Comparison of ENCODE assay signal across 9 cellular contexts in genomic region chr5:143400541-143401252, GRCh38. TPM values are rescaled to one million over a fixed set of nuclear protein-coding genes. Genes with fewer than 3 reads are reported as not detected.
A peak's percentile ranks its signal among the peaks of the same experiment; 100 is the strongest.
DNase-seq lines count a peak whose midpoint lies in the region; ATAC-seq, FAIRE-seq and TF ChIP-seq lines count a peak whose summit lies in the region.
"Had no signal": no experiment of that assay in that cellular context is flagged by ENCODE, and none has a peak within 500 bp of the region (broad histone marks: within the 10 kb centered on the region; RNA-seq: fewer than 3 reads in every experiment).

No MANE protein-coding gene starts in this region.

- H3K79me1 ChIP-seq in IMR-90 (ENCODE audit: low read depth in 1 of 2, low read length in 2 of 2): peaks cover 0 to 24% of the 10 kb centered on the region in 2 experiments; a peak in 2 of 4 replicates

- H3K18ac ChIP-seq in IMR-90 (ENCODE audit: low read depth, low read length): peak overlapping the region; percentile 73

- peaks cover 9% of the 10 kb centered on the region for H3K36me3 ChIP-seq in IMR-90 (ENCODE audit: control insufficient read depth, insufficient read depth, low read length)
- peaks cover 6 to 8% of the 10 kb centered on the region in 2 donors for H3K36me3 ChIP-seq in mucosa of rectum (ENCODE audit: control insufficient read depth in 2 of 2, insufficient read depth in 2 of 2, low read length in 2 of 2)

- CTCF ChIA-PET in IMR-90 (lab: Yijun Ruan, JAX): interaction anchor here (1.6 kb wide), 1 partner anchor 334 kb away, joined by 7 read pairs; no protein-coding TSS in a partner anchor

- peak overlapping the region; percentile 91 for H3K4me3 ChIP-seq in AG10803 (ENCODE audit: low read length)
- H3K4me3 ChIP-seq in IMR-90 (ENCODE audit: insufficient read depth, low read depth, low read length): peak overlapping the region; percentile 97
- peak overlapping the region; percentile 52 to 89 for H3K4me3 ChIP-seq in mucosa of rectum (ENCODE audit: low read length in 2 of 2)

- dilution Hi-C loops in IMR-90 (cut with HindIII; ENCODE audit: low sequenced_read_pairs, unreplicated experiment): no loop called here

- no peaks in the 10 kb centered on the region for H3K9me3 ChIP-seq in IMR-90 (ENCODE audit: control insufficient read depth, insufficient read depth, low read length)
- H3K9me3 ChIP-seq in mucosa of rectum (ENCODE audit: control insufficient read depth in 2 of 2, low read length in 2 of 2): no peaks in the 10 kb centered on the region

- H3K4me2 ChIP-seq in IMR-90 (ENCODE audit: low read depth, low read length): peak overlapping the region; percentile 97

- H3K36me3 Mint-ChIP-seq in brain: peaks cover 20% of the 10 kb centered on the region

- peak overlapping the region; percentile 13; the same call in 1 of the 2 replicates for H2AK5ac ChIP-seq in IMR-90 (ENCODE audit: low read depth, low read length)

- WGBS in IMR-90 (ENCODE audit: extremely low coverage in 2 of 2, insufficient read length in 1 of 2), 2 experiments: 40% methylated on average over 1 of the region's 10 CpGs; no CpG with 5 or more reads in 1 of the 2 experiments

- POLR2A ChIA-PET in IMR-90 (lab: Charles Lee; ENCODE audit: unreplicated experiment): no interaction called here

- no TSS peak for BruUV-seq in IMR-90 (replicated peaks; lab: Mats Ljungman, UMichigan)

- TF ChIP-seq POLR2A in IMR-90 (IDR thresholded peaks at IDR 0.05; ENCODE audit: low read depth, low read length): peak; percentile 66

- H3K56ac ChIP-seq in IMR-90 (ENCODE audit: extremely low read depth, insufficient read depth, low read length): peak overlapping the region; percentile 20; the same call in 1 of the 2 replicates

- H2AFZ ChIP-seq in IMR-90 (replicated peaks; ENCODE audit: low read length, poor library complexity): peak overlapping the region; percentile 9

- peak overlapping the region; percentile 63 for H3K9ac ChIP-seq in IMR-90 (ENCODE audit: low read depth, low read length)
- peak overlapping the region in 1 of 2 donors; percentile 5 for H3K9ac ChIP-seq in mucosa of rectum (ENCODE audit: low read depth in 1 of 2, low read length in 2 of 2)

- intact Hi-C loops in IMR-90 (cut with micrococcal nuclease): loop anchor here (1.0 to 5.0 kb wide), 8 partner anchors 88 to 398 kb away; no protein-coding TSS in a partner anchor

- TF ChIP-seq CTCF in AG10803 (conservative IDR thresholded peaks at IDR 0.05; ENCODE audit: low read length) (no peak), IMR-90 (conservative IDR thresholded peaks at IDR 0.05; ENCODE audit: low read depth, low read length) (no peak), brain (conservative IDR thresholded peaks at IDR 0.05) (no peak)

- ATAC-seq in IMR-90 (ENCODE audit: low read depth) (no peak), GM18867 (IDR thresholded peaks at IDR 0.05; ENCODE audit: unreplicated experiment) (no peak), HG03354 (IDR thresholded peaks at IDR 0.05; ENCODE audit: poor library complexity, severe bottlenecking, unreplicated experiment) (no peak)

- H3K27me3 ChIP-seq in IMR-90 (ENCODE audit: control insufficient read depth, insufficient read depth, low read length) (no peaks in the 10 kb centered on the region), mucosa of rectum (ENCODE audit: control insufficient read depth in 2 of 2, insufficient read depth in 2 of 2, low read length in 2 of 2) (peaks cover 0 to 4% of the 10 kb centered on the region in 2 donors)

- H4K91ac ChIP-seq in IMR-90 (ENCODE audit: insufficient read depth, low read depth, low read length): peak overlapping the region; percentile 25; the same call in 1 of the 2 replicates

- H4K5ac ChIP-seq in IMR-90 (ENCODE audit: low read depth, low read length): peak overlapping the region; percentile 49; the same call in 1 of the 2 replicates

- H3K27ac Mint-ChIP-seq in brain: peak overlapping the region in 3 of 5 experiments; percentile 5 to 88 (median 12)

- H3K14ac ChIP-seq in IMR-90 (replicated peaks; ENCODE audit: low read depth, low read length): peak overlapping the region; percentile 65

- peaks cover 43% of the 10 kb centered on the region; the same call in 1 of the 2 replicates for H4K20me1 ChIP-seq in IMR-90 (ENCODE audit: insufficient read depth, low read length)

- H2BK120ac ChIP-seq in IMR-90 (ENCODE audit: low read depth, low read length): peak overlapping the region; percentile 37

- H3K4ac ChIP-seq in IMR-90 (ENCODE audit: low read depth, low read length): peak overlapping the region; percentile 55

- peak overlapping the region; percentile 90 for H3K23ac ChIP-seq in IMR-90 (ENCODE audit: low read depth, low read length)

- TF ChIP-seq RAD21 in IMR-90 (IDR thresholded peaks at IDR 0.05; ENCODE audit: low read length): no peak

- H3K9me1 ChIP-seq in IMR-90 (ENCODE audit: insufficient read depth, low read length): no peaks in the 10 kb centered on the region

- peak; percentile 51 for DNase-seq in AG10803 (ENCODE audit: low read depth)
- DNase-seq in IMR-90: peak; percentile 60
- no peak for DNase-seq in effector CD8-positive, alpha-beta T cell (lab: John Stamatoyannopoulos, UW)
- no peak for DNase-seq in urothelium cell line (ENCODE audit: low spot score)

- in situ Hi-C loops in IMR-90 (cut with MboI; ENCODE audit: low sequenced_read_pairs): loop anchor here (10.0 kb wide), 3 partner anchors 386 to 476 kb away; no protein-coding TSS in a partner anchor

- FAIRE-seq in urothelium cell line (lab: Jason Lieb, UNC): no peak
- FAIRE-seq: endometrium had no signal

- H2BK15ac ChIP-seq in IMR-90 (ENCODE audit: low read depth, low read length): peak overlapping the region; percentile 10; the same call in 1 of the 3 replicates

- H3K4me3 Mint-ChIP-seq in brain: peak overlapping the region; percentile 25 to 97 (median 88)

- H3K9me3 Mint-ChIP-seq in brain: peaks cover 0 to 4% (median 0%) of the 10 kb centered on the region in 5 experiments

- H2AK9ac ChIP-seq in IMR-90 (replicated peaks; ENCODE audit: low read depth, low read length, poor library complexity): peak overlapping the region; percentile 66

- peak overlapping the region; percentile 72 for H2BK5ac ChIP-seq in IMR-90 (ENCODE audit: low read depth, low read length, poor library complexity, severe bottlenecking)

- peaks cover 36% of the 10 kb centered on the region for H3K27me3 Mint-ChIP-seq in brain

- H3K4me1 ChIP-seq in IMR-90 (ENCODE audit: control insufficient read depth, insufficient read depth, low read length) (peaks cover 6% of the 10 kb centered on the region), mucosa of rectum (ENCODE audit: control insufficient read depth in 2 of 2, insufficient read depth in 2 of 2, low read length in 2 of 2) (peaks cover 8 to 12% of the 10 kb centered on the region in 2 donors)

- peak overlapping the region; percentile 37 for H3K27ac ChIP-seq in IMR-90 (ENCODE audit: insufficient read depth, low read length)
- peak overlapping the region in 1 of 2 donors; percentile 37 for H3K27ac ChIP-seq in mucosa of rectum (ENCODE audit: low read depth in 2 of 2, low read length in 2 of 2)

- H3K4me1 Mint-ChIP-seq in brain: peaks cover 72% of the 10 kb centered on the region

- H2BK20ac ChIP-seq in IMR-90 (ENCODE audit: low read depth, low read length): no peak overlapping the region

- H4K8ac ChIP-seq in IMR-90 (ENCODE audit: low read depth in 2 of 2, low read length in 2 of 2): peak overlapping the region in 1 of 2 experiments; percentile 52; a peak in 2 of 4 replicates

TF ChIP-seq in IMR-90, 13 proteins besides CTCF, POLR2A, EP300 and RAD21:
- TF ChIP-seq MXI1 (IDR thresholded peaks at IDR 0.05; ENCODE audit: borderline replicate concordance, low read depth, low read length): no peak
- TF ChIP-seq MAFK (IDR thresholded peaks at IDR 0.05; ENCODE audit: low read depth, low read length): no peak
- TF ChIP-seq RFX5 (IDR thresholded peaks at IDR 0.05; ENCODE audit: low read depth, low read length): no peak

RNA-seq across cellular contexts. Expression of gene NR3C1, which starts 2.8 kb away (rescaled TPM):
- total RNA-seq in IMR-90 (2012; rRNA removed): 62.8 and 77.4 TPM in 2 replicates
- 11.9 and 13.7 TPM in 2 replicates for polyA plus RNA-seq in IMR-90 (2012; rRNA removed)
- polyA plus RNA-seq in IMR-90 (2012; cell fraction: cytosol; rRNA removed): 3.5 and 4.8 TPM in 2 replicates
- polyA plus RNA-seq in IMR-90 (2012; cell fraction: nucleus; rRNA removed; ENCODE audit: low replicate concordance): 2.3 and 15.5 TPM in 2 replicates
- 7.2 TPM for polyA plus RNA-seq in brain (ENCODE audit: insufficient read depth, low read depth, low replicate concordance)

Comparison
In these comparisons a context has a peak if more than half of its experiments do, and no peak if none do; other contexts are left out.
1. DNase-seq: peak in AG10803 (single experiment) and IMR-90 (single experiment); none in effector CD8-positive, alpha-beta T cell (single experiment) and urothelium cell line (single experiment).
2. Peak in every context shown above with its lines, with median percentiles within 50 percentile points of each other: H3K4me3 ChIP-seq.